ENCODE assay signal across 1 cellular context in genomic region chr2:241350878-241351639, GRCh38.
A peak's percentile ranks its signal among the peaks of the same experiment; 100 is the strongest.
TF ChIP-seq lines count a peak whose summit lies in the region.

No MANE protein-coding gene starts in this region.

TF ChIP-seq in HepG2, 621 proteins besides CTCF, POLR2A, EP300 and RAD21 (continued from another document and continues in another):
- TF ChIP-seq SKIL (CRISPR knock-in tag; IDR thresholded peaks at IDR 0.05; ENCODE audit: borderline replicate concordance) (no peak), ZNF710 (CRISPR knock-in tag; IDR thresholded peaks at IDR 0.05; ENCODE audit: borderline replicate concordance) (no peak; the same call in 1 of the 2 replicates), ZNF232 (CRISPR knock-in tag; IDR thresholded peaks at IDR 0.05; ENCODE audit: borderline replicate concordance) (no peak), LBX2 (CRISPR knock-in tag; IDR thresholded peaks at IDR 0.05; ENCODE audit: borderline replicate concordance) (no peak), ETV6 (CRISPR knock-in tag; conservative IDR thresholded peaks at IDR 0.05) (no peak), ZSCAN31 (CRISPR knock-in tag; IDR thresholded peaks at IDR 0.05; ENCODE audit: low read depth) (no peak; the same call in 1 of the 2 replicates), HOXA3 (CRISPR knock-in tag; IDR thresholded peaks at IDR 0.05) (peak; percentile 60), ZNF18 (CRISPR knock-in tag; IDR thresholded peaks at IDR 0.05; ENCODE audit: insufficient replicate concordance) (no peak), JUN (CRISPR knock-in tag; IDR thresholded peaks at IDR 0.05) (no peak), CBX5 (CRISPR knock-in tag; IDR thresholded peaks at IDR 0.05; ENCODE audit: borderline replicate concordance) (no peak), PRDM4 (CRISPR knock-in tag; IDR thresholded peaks at IDR 0.05; ENCODE audit: borderline replicate concordance) (no peak), HMGXB4 (CRISPR knock-in tag; IDR thresholded peaks at IDR 0.05; ENCODE audit: borderline replicate concordance in 1 of 2, low read depth in 1 of 2) (peak in 1 of 2 experiments; percentile 11; a peak in 1 of 4 replicates), ZBTB25 (CRISPR knock-in tag; IDR thresholded peaks at IDR 0.05) (no peak), ZNF788 (CRISPR knock-in tag; IDR thresholded peaks at IDR 0.05; ENCODE audit: borderline replicate concordance) (no peak), ZNF720 (CRISPR knock-in tag; IDR thresholded peaks at IDR 0.05) (no peak), KLF13 (CRISPR knock-in tag; IDR thresholded peaks at IDR 0.05) (no peak), NKX3-1 (CRISPR knock-in tag; IDR thresholded peaks at IDR 0.05) (no peak), ZNF749 (CRISPR knock-in tag; IDR thresholded peaks at IDR 0.05; ENCODE audit: borderline replicate concordance) (no peak), NAIF1 (CRISPR knock-in tag; IDR thresholded peaks at IDR 0.05; ENCODE audit: borderline replicate concordance) (peak; percentile 78; the same call in 1 of the 2 replicates), MNT (IDR thresholded peaks at IDR 0.05) (peak; percentile 54; the same call in 1 of the 2 replicates), STAT6 (CRISPR knock-in tag; IDR thresholded peaks at IDR 0.05; ENCODE audit: borderline replicate concordance) (no peak; the same call in 1 of the 2 replicates), HMGXB3 (CRISPR knock-in tag; IDR thresholded peaks at IDR 0.05; ENCODE audit: borderline replicate concordance) (no peak), ZNF580 (CRISPR knock-in tag; IDR thresholded peaks at IDR 0.05; ENCODE audit: borderline replicate concordance, low read depth) (peak; percentile 13; the same call in 1 of the 2 replicates), ZNF382 (CRISPR knock-in tag; IDR thresholded peaks at IDR 0.05; ENCODE audit: borderline replicate concordance) (0 out of 2 replicates have a peak, but pooled peaks have one; percentile 27), TRAFD1 (CRISPR knock-in tag; IDR thresholded peaks at IDR 0.05; ENCODE audit: borderline replicate concordance) (peak; percentile 24; the same call in 1 of the 2 replicates), TEAD3 (CRISPR knock-in tag; optimal IDR thresholded peaks at IDR 0.05; ENCODE audit: borderline replicate concordance) (peak; percentile 23), NR2F1 (CRISPR knock-in tag; IDR thresholded peaks at IDR 0.05) (no peak), ZFP36L2 (CRISPR knock-in tag; IDR thresholded peaks at IDR 0.05) (no peak), KLF12 (CRISPR knock-in tag; IDR thresholded peaks at IDR 0.05; ENCODE audit: borderline replicate concordance) (no peak)
